ENCODE assay signal across 27 cellular contexts in genomic region chr7:42210333-42210732, GRCh38. TPM values are rescaled to one million over a fixed set of nuclear protein-coding genes. Genes with fewer than 3 reads are reported as not detected.
DNase-seq lines count a peak whose midpoint lies in the region; ATAC-seq, FAIRE-seq and TF ChIP-seq lines count a peak whose summit lies in the region.
"Had no signal": no experiment of that assay in that cellular context is flagged by ENCODE, and none has a peak within 500 bp of the region (broad histone marks: within the 10 kb centered on the region; RNA-seq: fewer than 3 reads in every experiment).

No MANE protein-coding gene starts in this region.

- H3K4me1 ChIP-seq in HepG2 (ENCODE audit: insufficient read depth, low read length) (no peaks in the 10 kb centered on the region), right lobe of liver (no peaks in the 10 kb centered on the region), K562 (replicated peaks in 1 of 2; ENCODE audit: control insufficient read depth in 2 of 2, insufficient read depth in 2 of 2, low read length in 2 of 2) (no peaks in the 10 kb centered on the region)

- H3K4me2 ChIP-seq in HepG2 (ENCODE audit: low read depth, low read length): no peak overlapping the region
- H3K4me2 ChIP-seq in K562 (ENCODE audit: insufficient read depth, low read length): no peak overlapping the region
- H3K4me2 ChIP-seq: SK-N-SH had no signal

- H3K27me3 Mint-ChIP-seq in neural crest cell (ENCODE audit: low read depth) (no peaks in the 10 kb centered on the region), progenitor cell of endocrine pancreas (peaks cover 13% of the 10 kb centered on the region)

- in situ Hi-C loops in HepG2 (cut with HindIII; ENCODE audit: extremely low pct_ligation_motif_present, low pct_unique_long_range_greater_than_20kb) (no loop called here), K562 (cut with MboI) (no loop called here)

- H3K79me2 ChIP-seq in HepG2 (ENCODE audit: insufficient read depth, low read length) (no peaks in the 10 kb centered on the region), K562 (ENCODE audit: control insufficient read depth, insufficient read depth, low read length) (no peaks in the 10 kb centered on the region)

- H3K9me3 Mint-ChIP-seq in neural crest cell (no peaks in the 10 kb centered on the region), progenitor cell of endocrine pancreas (ENCODE audit: low read depth) (no peaks in the 10 kb centered on the region)

- H3K9ac ChIP-seq in HepG2 (ENCODE audit: insufficient read depth, low read depth, low read length): no peak overlapping the region
- no peak overlapping the region for H3K9ac ChIP-seq in K562 (ENCODE audit: insufficient read depth in 1 of 2, low read depth in 2 of 2, low read length in 2 of 2)
- H3K9ac ChIP-seq: SK-N-SH had no signal

- POLR2A ChIA-PET in HepG2 (lab: Yijun Ruan, JAX) (no interaction called here), K562 (lab: Yijun Ruan, JAX) (interaction anchor here (0.6 kb wide), 1 partner anchor 13 kb away, joined by 4 read pairs; no protein-coding TSS in a partner anchor)

- TF ChIP-seq CTCF in HepG2 (CRISPR knock-in tag; IDR thresholded peaks at IDR 0.05) (no peak), right lobe of liver (IDR thresholded peaks at IDR 0.05) (no peak), K562 (IDR thresholded peaks at IDR 0.05 in 2 of 3, conservative IDR thresholded peaks at IDR 0.05 in 1 of 3; ENCODE audit: insufficient read depth in 2 of 3, low read depth in 1 of 3, low read length in 3 of 3) (no peak), neural crest cell (conservative IDR thresholded peaks at IDR 0.05) (no peak), progenitor cell of endocrine pancreas (IDR thresholded peaks at IDR 0.05; ENCODE audit: unreplicated experiment) (no peak)

- BruUV-seq in HepG2 (replicated peaks; lab: Mats Ljungman, UMichigan) (no TSS peak), K562 (replicated peaks; lab: Mats Ljungman, UMichigan) (no TSS peak)

- no peak overlapping the region for H3K4me3 ChIP-seq in HepG2 (replicated peaks in 1 of 3; ENCODE audit: insufficient read depth in 1 of 3, low read depth in 2 of 3, low read length in 3 of 3)
- H3K4me3 ChIP-seq in right lobe of liver: no peak overlapping the region
- no peak overlapping the region for H3K4me3 ChIP-seq in K562
- H3K4me3 ChIP-seq: MG63 had no signal

- peaks cover 1 to 17% of the 10 kb centered on the region in 2 experiments; a peak in 2 of 5 replicates for H3K27me3 ChIP-seq in HepG2 (ENCODE audit: control insufficient read depth in 1 of 2, insufficient read depth in 2 of 2, low read length in 2 of 2)
- peaks cover 0 to 4% of the 10 kb centered on the region in 2 donors for H3K27me3 ChIP-seq in right lobe of liver
- H3K27me3 ChIP-seq in K562 (ENCODE audit: control insufficient read depth in 2 of 2, insufficient read depth in 2 of 2, low read length in 2 of 2): peaks cover 0 to 2% of the 10 kb centered on the region in 2 experiments; a peak in 1 of 5 replicates
- H3K27me3 ChIP-seq: MG63 had no signal

- ATAC-seq in HepG2 (no peak), right lobe of liver (no peak), K562 (no peak), HG02642 (IDR thresholded peaks at IDR 0.05; ENCODE audit: poor library complexity, unreplicated experiment) (no peak)
- ATAC-seq: HCT116 had no signal

- TF ChIP-seq RAD21 in HepG2 (CRISPR knock-in tag; IDR thresholded peaks at IDR 0.05) (no peak), K562 (CRISPR knock-in tag; conservative IDR thresholded peaks at IDR 0.05 in 1 of 2, IDR thresholded peaks at IDR 0.05 in 1 of 2) (no peak)

- H3K4me1 Mint-ChIP-seq in neural crest cell: peaks cover 57% of the 10 kb centered on the region
- H3K4me1 Mint-ChIP-seq in progenitor cell of endocrine pancreas (ENCODE audit: low read depth): peaks cover under 1% of the 10 kb centered on the region
- H3K4me1 Mint-ChIP-seq: CD8-positive, alpha-beta memory T cell had no signal

- CTCF ChIA-PET in HepG2 (lab: Yijun Ruan, JAX; ENCODE audit: low intra/inter-chr PET ratio, low total read pairs): no interaction called here
- CTCF ChIA-PET in K562 (lab: Yijun Ruan, JAX; ENCODE audit: low intra/inter-chr PET ratio): no interaction called here

- H3K27ac Mint-ChIP-seq in neural crest cell (ENCODE audit: unreplicated experiment): peak overlapping the region; percentile 75
- no peak overlapping the region for H3K27ac Mint-ChIP-seq in progenitor cell of endocrine pancreas
- H3K27ac Mint-ChIP-seq: CD8-positive, alpha-beta memory T cell had no signal

- DNase-seq in HepG2 (ENCODE audit: low spot score): no peak
- no peak for DNase-seq in right lobe of liver
- DNase-seq in K562 (ENCODE audit: extremely low read depth in 1 of 4, low spot score in 3 of 4): no peak
- DNase-seq in neural crest cell (ENCODE audit: low read depth, low spot score): no peak
- no peak for DNase-seq in NCI-H187 (lab: John Stamatoyannopoulos, UW)
- DNase-seq in EL: no peak
- DNase-seq in progenitor cell of endocrine pancreas (ENCODE audit: low spot score, unreplicated experiment): no peak
- DNase-seq: AML-193; C1 segment of cervical spinal cord; Calu3; CD8-positive, alpha-beta memory T cell; DMS153; GOT3; MG63; NCI-H1417 treated with DMSO at 0.1 percent for 48 hours; NCI-H187 treated with DMSO at 0.1 percent for 48 hours; NCI-H2107; NCI-H510A; NK-92 treated with Interleukin-12 subunit alpha and Interleukin-12 subunit beta, amount 100 ng/mL, for 24 hours; SHP77 treated with DMSO at 0.1 percent for 48 hours; SK-N-SH had no signal

- 15% methylated on average over 3 of the region's 3 CpGs for WGBS in HepG2 (ENCODE audit: low lambda C conversion rate)
- WGBS in right lobe of liver (ENCODE audit: insufficient coverage, low coverage, low lambda C conversion rate, missing lambda C conversion rate): 56% methylated on average over 3 of the region's 3 CpGs
- WGBS in K562 (ENCODE audit: insufficient coverage, low coverage, missing lambda C conversion rate): 0% methylated on average over 3 of the region's 3 CpGs

- intact Hi-C loops in HepG2 (cut with micrococcal nuclease; ENCODE audit: unreplicated experiment): no loop called here
- intact Hi-C loops in right lobe of liver (cut with DNase I): no loop called here
- intact Hi-C loops in K562 (cut with micrococcal nuclease): no loop called here

- H3K36me3 ChIP-seq in HepG2 (replicated peaks in 1 of 2; ENCODE audit: control insufficient read depth in 1 of 2, insufficient read depth in 2 of 2, low read length in 2 of 2) (no peaks in the 10 kb centered on the region), right lobe of liver (no peaks in the 10 kb centered on the region), K562 (ENCODE audit: control insufficient read depth, insufficient read depth, low read length) (no peaks in the 10 kb centered on the region)
- H3K36me3 ChIP-seq: MG63 had no signal

- H3K36me3 Mint-ChIP-seq in neural crest cell (ENCODE audit: low read depth) (peaks cover 18% of the 10 kb centered on the region), progenitor cell of endocrine pancreas (ENCODE audit: insufficient read depth) (no peaks in the 10 kb centered on the region)
- H3K36me3 Mint-ChIP-seq: CD8-positive, alpha-beta memory T cell had no signal

- FAIRE-seq in HepG2 (lab: Jason Lieb, UNC): no peak
- no peak for FAIRE-seq in K562 (lab: Jason Lieb, UNC)
- FAIRE-seq: G401.6, GM12892 had no signal

- H2AFZ ChIP-seq in HepG2 (ENCODE audit: low read length) (no peak overlapping the region), K562 (ENCODE audit: low read depth, low read length) (no peak overlapping the region)

- H3K27ac ChIP-seq in HepG2 (ENCODE audit: extremely low read length, insufficient read depth, low read length) (no peak overlapping the region), right lobe of liver (no peak overlapping the region), K562 (ENCODE audit: extremely low read depth, low read depth, low read length) (no peak overlapping the region)
- H3K27ac ChIP-seq: 22Rv1, RWPE1 had no signal

- no peak for TF ChIP-seq POLR2A in HepG2 (IDR thresholded peaks at IDR 0.05; ENCODE audit: insufficient read depth in 1 of 2, low read depth in 2 of 2, low read length in 2 of 2)
- TF ChIP-seq POLR2A in right lobe of liver (IDR thresholded peaks at IDR 0.05): no peak
- no peak for TF ChIP-seq POLR2A in K562 (conservative IDR thresholded peaks at IDR 0.05)

- no peak for TF ChIP-seq EP300 in HepG2 (IDR thresholded peaks at IDR 0.05; ENCODE audit: low read depth in 2 of 2, low read length in 2 of 2)
- no peak for TF ChIP-seq EP300 in HepG2 (CRISPR knock-in tag; IDR thresholded peaks at IDR 0.05; ENCODE audit: borderline replicate concordance)
- TF ChIP-seq EP300 in K562 (IDR thresholded peaks at IDR 0.05; ENCODE audit: low read length): no peak

- H3K9me1 ChIP-seq in K562 (ENCODE audit: control insufficient read depth, insufficient read depth, low read length): no peaks in the 10 kb centered on the region

- H3K9me3 ChIP-seq in HepG2 (ENCODE audit: low read length) (no peaks in the 10 kb centered on the region), right lobe of liver (no peaks in the 10 kb centered on the region), K562 (replicated peaks; ENCODE audit: control insufficient read depth, insufficient read depth, low read depth, low read length) (no peaks in the 10 kb centered on the region)
- H3K9me3 ChIP-seq: MG63, SK-N-SH had no signal

- no peak overlapping the region for H3K4me3 Mint-ChIP-seq in neural crest cell
- H3K4me3 Mint-ChIP-seq in progenitor cell of endocrine pancreas (ENCODE audit: low read depth): no peak overlapping the region
- H3K4me3 Mint-ChIP-seq: CD8-positive, alpha-beta memory T cell had no signal

- H4K20me1 ChIP-seq in HepG2 (ENCODE audit: insufficient read depth, low read length): no peaks in the 10 kb centered on the region
- no peaks in the 10 kb centered on the region for H4K20me1 ChIP-seq in K562 (replicated peaks; ENCODE audit: control insufficient read depth, insufficient read depth, low read length)

RNA-seq across cellular contexts. Expression of gene GLI3, which starts 26.7 kb away (rescaled TPM):
- total RNA-seq in HepG2 (2016; rRNA removed; fragmentation: Illumina TruSeq; extraction: Trizol) (not detected in 2 replicates), right lobe of liver (under 1 TPM; 0.12 to 0.95 (median 0.21) TPM), K562 (2014; rRNA removed) (not detected in 2 replicates), K562 (2014; rRNA removed; fragmentation: Illumina TruSeq; extraction: Trizol) (not detected in 2 replicates), K562 (2015; rRNA removed; fragmentation: Illumina TruSeq; extraction: Trizol) (not detected in 2 replicates), K562 (2021) (0.18 and 0.27 TPM in 2 replicates), neural crest cell (136 and 141 TPM in 2 replicates), progenitor cell of endocrine pancreas (9.0 and 15.0 TPM in 2 replicates)
- not detected in 2 replicates for total RNA-seq in HepG2 (2016; cell fraction: cytosol; rRNA removed; fragmentation: Illumina TruSeq; extraction: Trizol; ENCODE audit: low read depth)
- total RNA-seq in HepG2 (2016; cell fraction: insoluble cytoplasmic fraction; rRNA removed; fragmentation: Illumina TruSeq; extraction: Trizol): not detected in 2 replicates
- total RNA-seq in HepG2 (2016; cell fraction: membrane; rRNA removed; fragmentation: Illumina TruSeq; extraction: Trizol): not detected in 2 replicates
- not detected in 2 replicates for total RNA-seq in HepG2 (2016; cell fraction: nucleus; rRNA removed; fragmentation: Illumina TruSeq; extraction: Trizol)
- polyA plus RNA-seq in HepG2 (2011; rRNA removed) (not detected in 2 replicates), K562 (2011; rRNA removed) (not detected in 2 replicates), K562 (2014; fragmentation: Illumina TruSeq; extraction: Trizol) (0.07 TPM in 1 of 2 replicates, not detected in the other), K562 (2014; fragmentation: Nextera tagmentation; extraction: Ambion mirVana) (under 1 TPM in 1 of 2 experiments, not detected in 1; 0.01 TPM), K562 (2014; rRNA removed) (not detected in 2 replicates)
- not detected in 2 replicates for polyA plus RNA-seq in HepG2 (2011; cell fraction: cytosol; rRNA removed)
- polyA plus RNA-seq in HepG2 (2011; cell fraction: nucleus; rRNA removed): not detected in 2 replicates
- polyA plus RNA-seq in HepG2 (2012): not detected in 2 replicates
- not detected in 2 replicates for polyA plus RNA-seq in HepG2 (2016; cell fraction: cytosol; fragmentation: Illumina TruSeq; extraction: Trizol; ENCODE audit: low read depth)
- polyA plus RNA-seq in HepG2 (2016; cell fraction: insoluble cytoplasmic fraction; fragmentation: Illumina TruSeq; extraction: Trizol; ENCODE audit: low read depth): not detected in 2 replicates
- not detected in 2 replicates for polyA plus RNA-seq in HepG2 (2016; cell fraction: membrane; fragmentation: Illumina TruSeq; extraction: Trizol; ENCODE audit: low read depth)
- not detected in 2 replicates for polyA plus RNA-seq in HepG2 (2016; cell fraction: nucleus; fragmentation: Illumina TruSeq; extraction: Trizol; ENCODE audit: insufficient read depth, low read depth)
- 1.8 TPM in 1 of 2 replicates, not detected in the other for polyA minus RNA-seq in HepG2 (2011; rRNA and poly(A)+ RNA removed; ENCODE audit: low replicate concordance)
- polyA minus RNA-seq in HepG2 (2011; cell fraction: cytosol; rRNA and poly(A)+ RNA removed): not detected in 2 replicates
- not detected in 2 replicates for polyA minus RNA-seq in HepG2 (2011; cell fraction: nucleus; rRNA and poly(A)+ RNA removed)
- not detected in 2 replicates for total RNA-seq in K562 (2011; cell fraction: chromatin; rRNA removed; ENCODE audit: low replicate concordance)
- not detected in 2 replicates for total RNA-seq in K562 (2011; cell fraction: nucleolus; rRNA removed)
- total RNA-seq in K562 (2011; cell fraction: nucleoplasm; rRNA removed): not detected in 2 replicates
- polyA plus RNA-seq in K562 (2011; cell fraction: cytosol; rRNA removed): not detected in 2 replicates
- not detected in 2 replicates for polyA plus RNA-seq in K562 (2011; cell fraction: nucleus; rRNA removed)
- polyA plus RNA-seq in K562 (2012): 0.07 and 0.16 TPM in 2 replicates
- polyA minus RNA-seq in K562 (2011; rRNA and poly(A)+ RNA removed): not detected in 2 replicates
- not detected in 2 replicates for polyA minus RNA-seq in K562 (2011; cell fraction: cytosol; rRNA and poly(A)+ RNA removed)
- not detected in 2 replicates for polyA minus RNA-seq in K562 (2011; cell fraction: nucleus; rRNA and poly(A)+ RNA removed)
- total RNA-seq: Calu3 had no signal

Comparison
In these comparisons a context has a peak if more than half of its experiments do, and no peak if none do; other contexts are left out.
1. Of the 241 proteins assayed by ChIP-seq in both HepG2 and K562: peak only in HepG2: none; only in K562: MAFF, MAFG, NFE2 and NFE2L1; in both: MAFK; in neither: 236.